Comparison of ENCODE assay signal across 7 cellular contexts in the genomic region with DNA sequence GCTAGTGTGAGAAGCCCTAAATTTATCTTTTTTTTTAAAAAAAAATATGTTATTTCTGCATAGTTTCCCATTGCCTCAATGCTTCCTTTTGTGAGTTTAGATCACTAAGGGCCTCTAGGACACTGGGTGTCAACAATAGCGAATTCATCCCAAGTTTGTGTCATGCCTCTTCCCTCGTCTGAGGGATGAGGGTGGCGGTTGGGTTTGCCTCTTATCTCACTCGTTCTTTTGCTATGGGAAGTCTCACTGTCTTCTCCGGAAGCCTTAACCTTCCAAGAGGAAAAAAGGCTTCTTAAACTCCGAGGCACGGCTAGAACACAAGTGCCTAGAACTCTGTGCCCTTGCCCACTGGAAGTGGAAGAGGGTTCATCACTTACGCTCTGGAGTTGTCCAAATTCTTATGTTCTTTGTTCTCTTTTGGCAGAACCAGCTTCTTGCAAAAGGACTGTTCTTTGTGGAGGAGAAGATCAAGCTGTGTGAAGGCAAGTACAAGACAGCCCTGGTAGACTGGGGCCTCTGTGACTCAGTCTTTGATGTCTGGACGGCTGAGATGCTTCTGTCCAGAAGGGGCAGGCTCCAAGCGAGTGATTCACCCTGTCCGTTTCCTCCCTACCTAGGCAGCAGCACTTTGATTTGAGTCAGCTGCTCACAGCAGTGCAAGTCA.
DNase-seq lines count a peak whose midpoint lies in the region; ATAC-seq and FAIRE-seq lines count a peak whose summit lies in the region.

No MANE protein-coding gene starts in this region.

- no peak for ATAC-seq in HG02938 (IDR thresholded peaks at IDR 0.05; ENCODE audit: unreplicated experiment)
- no peak for ATAC-seq in GM19463 (IDR thresholded peaks at IDR 0.05; ENCODE audit: unreplicated experiment)

- DNase-seq in GOT3 (lab: John Stamatoyannopoulos, UW) (peak; percentile 12), RCC 7860 (ENCODE audit: low spot score) (peak; percentile 82), epidermal melanocyte (ENCODE audit: insufficient read length, low spot score) (peak; percentile 45), occipital lobe (lab: John Stamatoyannopoulos, UW) (peak; percentile 7), NCI-H524 (lab: John Stamatoyannopoulos, UW) (no peak)

- FAIRE-seq in RCC 7860 (lab: Jason Lieb, UNC), result peak; percentile 94

Comparison
In these comparisons a context has a peak if more than half of its experiments do, and no peak if none do; other contexts are left out.
1. DNase-seq: peak in GOT3 (single experiment), RCC 7860 (single experiment), epidermal melanocyte (single experiment) and occipital lobe (single experiment); none in NCI-H524 (0 of 2).